ENCODE assay signal across 17 cellular contexts in the genomic region with DNA sequence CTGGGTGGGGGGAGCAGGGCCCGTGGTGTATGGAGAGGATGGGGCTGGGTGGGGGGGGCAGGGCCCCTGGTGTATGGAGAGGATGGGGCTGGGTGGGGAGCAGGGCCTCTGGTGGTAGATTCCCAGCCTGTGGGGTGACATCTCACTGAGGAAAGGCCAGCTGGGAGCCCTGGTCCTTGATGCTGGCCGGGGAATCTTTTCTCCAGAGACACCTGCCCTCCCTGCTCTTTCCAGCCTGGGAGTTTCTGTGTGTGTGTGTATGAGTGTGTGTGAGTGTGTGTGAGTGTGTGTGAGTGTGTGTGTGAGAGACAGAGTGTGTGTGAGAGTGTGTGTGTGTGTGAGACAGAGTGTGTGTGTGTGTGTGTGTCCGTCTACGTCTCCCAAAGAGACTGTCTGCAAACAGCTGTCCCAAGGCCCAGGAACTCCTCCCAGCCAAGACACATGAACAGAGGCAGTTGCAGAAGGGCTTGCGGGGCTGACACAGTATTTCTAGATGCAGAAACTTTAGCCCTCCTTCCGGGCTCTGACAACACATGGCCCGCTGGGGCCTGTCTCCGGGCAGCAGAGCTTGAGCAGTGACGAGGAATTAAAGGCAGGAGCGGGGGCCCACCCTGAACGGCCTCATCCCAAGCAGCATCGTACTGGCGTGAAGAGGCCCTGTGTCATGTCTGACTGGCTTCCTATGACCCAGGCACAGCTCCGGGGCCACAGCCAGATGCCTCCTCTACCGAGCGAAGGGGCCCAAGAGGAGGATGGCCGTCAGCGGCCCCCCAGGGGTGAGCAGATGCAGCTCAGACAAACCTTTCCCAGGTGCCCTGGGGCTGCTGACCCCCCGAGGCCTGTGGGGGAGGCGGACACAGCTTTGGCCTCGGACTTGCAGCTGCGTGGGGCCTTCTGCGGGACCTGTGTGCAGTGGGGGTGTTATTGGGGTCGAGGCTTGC. TPM values are rescaled to one million over a fixed set of nuclear protein-coding genes. Genes with fewer than 3 reads are reported as not detected.
DNase-seq lines count a peak whose midpoint lies in the region; ATAC-seq and TF ChIP-seq lines count a peak whose summit lies in the region.
"Had no signal": no experiment of that assay in that cellular context is flagged by ENCODE, and none has a peak within 500 bp of the region (broad histone marks: within the 10 kb centered on the region; RNA-seq: fewer than 3 reads in every experiment).

No MANE protein-coding gene starts in this region.

- peak overlapping the region; percentile 36 for H3K27ac ChIP-seq in lower lobe of right lung
- H3K27ac ChIP-seq: foreskin keratinocyte, suprapubic skin had no signal

- no peak overlapping the region for H3K27ac Mint-ChIP-seq in stimulated activated naive B cell treated with anti-CD40 and anti-IgM and Interleukin-4, amounts not matched to agents 10 μg/mL and 1 μg/mL and 100 μg/mL, for 72 hours
- H3K27ac Mint-ChIP-seq: B cell had no signal

- H3K4me1 ChIP-seq in lower lobe of right lung, result peaks cover 20% of the 10 kb centered on the region
- H3K4me1 ChIP-seq: HAP-1 had no signal

- TF ChIP-seq CTCF in lower lobe of right lung (IDR thresholded peaks at IDR 0.05), result no peak

- H3K9me3 Mint-ChIP-seq in stimulated activated naive B cell treated with anti-CD40 and anti-IgM and Interleukin-4, amounts not matched to agents 10 μg/mL and 1 μg/mL and 100 μg/mL, for 72 hours, result no peaks in the 10 kb centered on the region

- no peaks in the 10 kb centered on the region for H3K9me3 ChIP-seq in lower lobe of right lung
- H3K9me3 ChIP-seq: HAP-1, suprapubic skin had no signal

- intact Hi-C loops in lower lobe of right lung (cut with DNase I), result no loop called here

- H3K36me3 Mint-ChIP-seq in stimulated activated naive B cell treated with anti-CD40 and anti-IgM and Interleukin-4, amounts not matched to agents 10 μg/mL and 1 μg/mL and 100 μg/mL, for 72 hours, result no peaks in the 10 kb centered on the region

- H3K4me3 Mint-ChIP-seq in stimulated activated naive B cell treated with anti-CD40 and anti-IgM and Interleukin-4, amounts not matched to agents 10 μg/mL and 1 μg/mL and 100 μg/mL, for 72 hours, result no peak overlapping the region
- H3K4me3 Mint-ChIP-seq: B cell had no signal

- H3K36me3 ChIP-seq in lower lobe of right lung, result peaks cover 23% of the 10 kb centered on the region
- H3K36me3 ChIP-seq: HAP-1 had no signal

- ATAC-seq in esophagus mucosa (peak; percentile 11), lower lobe of right lung (peak in 1 of 2 donors; percentile 11), GM19397 (IDR thresholded peaks at IDR 0.05; ENCODE audit: unreplicated experiment) (no peak), HG02885 (IDR thresholded peaks at IDR 0.05; ENCODE audit: poor library complexity, unreplicated experiment) (no peak), GM18520 (IDR thresholded peaks at IDR 0.05; ENCODE audit: unreplicated experiment) (no peak)
- no peak for ATAC-seq in stimulated activated naive B cell treated with anti-CD40 and anti-IgM and Interleukin-4, amounts not matched to agents 10 μg/mL and 1 μg/mL and 100 μg/mL, for 72 hours (replicated peaks)
- ATAC-seq: foreskin keratinocyte, HepG2 had no signal

- H3K27me3 ChIP-seq in lower lobe of right lung (ENCODE audit: low read depth), result no peaks in the 10 kb centered on the region
- H3K27me3 ChIP-seq: foreskin keratinocyte, suprapubic skin had no signal

- DNase-seq in RPMI7951 (ENCODE audit: low read depth) (peak; percentile 56), lower lobe of right lung (no peak), skeletal muscle cell (ENCODE audit: low read depth) (peak; percentile 27)
- DNase-seq in stimulated activated naive B cell treated with anti-CD40 and anti-IgM and Interleukin-4, amounts not matched to agents 10 μg/mL and 1 μg/mL and 100 μg/mL, for 72 hours, result no peak
- DNase-seq: activated gamma-delta T cell; DMS 273 treated with DMSO at 0.1 percent for 48 hours; effector CD4-positive, alpha-beta T cell; foreskin keratinocyte; T-helper 1 cell had no signal

- no peaks in the 10 kb centered on the region for H3K4me1 Mint-ChIP-seq in stimulated activated naive B cell treated with anti-CD40 and anti-IgM and Interleukin-4, amounts not matched to agents 10 μg/mL and 1 μg/mL and 100 μg/mL, for 72 hours
- H3K4me1 Mint-ChIP-seq: B cell had no signal

- H3K4me3 ChIP-seq in lower lobe of right lung (no peak overlapping the region), skeletal muscle cell (ENCODE audit: low read depth, low read length) (no peak overlapping the region)
- H3K4me3 ChIP-seq: HAP-1, suprapubic skin had no signal

- H3K27me3 Mint-ChIP-seq in stimulated activated naive B cell treated with anti-CD40 and anti-IgM and Interleukin-4, amounts not matched to agents 10 μg/mL and 1 μg/mL and 100 μg/mL, for 72 hours, result peaks cover 5 to 6% of the 10 kb centered on the region in 2 donors

RNA-seq across cellular contexts. Expression of gene FAM20C, which starts 24.3 kb away (rescaled TPM):
- total RNA-seq in RPMI7951 (2014; rRNA removed; shearing (Covaris generic)), result 256 and 312 TPM in 2 replicates
- 12.6 TPM for total RNA-seq in esophagus mucosa
- 42.9 TPM for total RNA-seq in lower lobe of right lung

Comparison
In these comparisons a context has a peak if more than half of its experiments do, and no peak if none do; other contexts are left out.
1. DNase-seq: peak in RPMI7951 (single experiment) and skeletal muscle cell (single experiment); none in lower lobe of right lung (single experiment) and stimulated activated naive B cell treated with anti-CD40 and anti-IgM and Interleukin-4, amounts not matched to agents 10 μg/mL and 1 μg/mL and 100 μg/mL, for 72 hours (single experiment).